Comparison of ENCODE assay signal across 26 cellular contexts in genomic region chr3:175965036-175965435, GRCh38.
"Had no signal": no experiment of that assay in that cellular context is flagged by ENCODE, and none has a peak within 500 bp of the region (broad histone marks: within the 10 kb centered on the region; RNA-seq: fewer than 3 reads in every experiment).

No MANE protein-coding gene starts in this region.

- H3K4me3 ChIP-seq: ascending aorta, breast epithelium, K562 had no signal

- DNase-seq: activated CD4-positive, alpha-beta memory T cell treated with anti-CD3 and anti-CD28 coated beads for 36 hours; activated CD4-positive, alpha-beta T cell treated with anti-CD3 and anti-CD28 coated beads, Interleukin-2, amount 10 ng/mL, durations not matched to agents 7 days and 5 days; activated CD4-positive, CD25-positive, alpha-beta regulatory T cell; activated CD8-positive, alpha-beta memory T cell treated with anti-CD3 and anti-CD28 coated beads for 24 hours; activated effector memory CD4-positive, alpha-beta T cell treated with anti-CD3 and anti-CD28 coated beads, Interleukin-2, amount 50 U/mL, for 16 hours; activated naive CD4-positive, alpha-beta T cell treated with Interleukin-2 at 50 U/mL for 16 hours; activated naive CD8-positive, alpha-beta T cell treated with anti-CD3 and anti-CD28 coated beads, Interleukin-2, amount 50 U/mL, for 24 hours; activated T-cell treated with anti-CD3 and anti-CD28 coated beads, Interleukin-2, amount 50 U/mL, for 4 hours; amniotic stem cell; caudate nucleus; Karpas-422; NCI-H146; NCI-H187 treated with DMSO at 0.1 percent for 48 hours; NCI-H2081 treated with DMSO at 0.1 percent for 48 hours; NCI-H2171; NCI-H2227 treated with DMSO at 0.1 percent for 48 hours; NCI-H69; NK-92 treated with Interleukin-12 subunit alpha and Interleukin-12 subunit beta, amount 100 ng/mL, for 24 hours; PC-3; SHP77 treated with DMSO at 0.1 percent for 48 hours; T-cell; T-helper 2 cell; T1000 had no signal
